ENCODE assay signal across 1 cellular context in the genomic region with DNA sequence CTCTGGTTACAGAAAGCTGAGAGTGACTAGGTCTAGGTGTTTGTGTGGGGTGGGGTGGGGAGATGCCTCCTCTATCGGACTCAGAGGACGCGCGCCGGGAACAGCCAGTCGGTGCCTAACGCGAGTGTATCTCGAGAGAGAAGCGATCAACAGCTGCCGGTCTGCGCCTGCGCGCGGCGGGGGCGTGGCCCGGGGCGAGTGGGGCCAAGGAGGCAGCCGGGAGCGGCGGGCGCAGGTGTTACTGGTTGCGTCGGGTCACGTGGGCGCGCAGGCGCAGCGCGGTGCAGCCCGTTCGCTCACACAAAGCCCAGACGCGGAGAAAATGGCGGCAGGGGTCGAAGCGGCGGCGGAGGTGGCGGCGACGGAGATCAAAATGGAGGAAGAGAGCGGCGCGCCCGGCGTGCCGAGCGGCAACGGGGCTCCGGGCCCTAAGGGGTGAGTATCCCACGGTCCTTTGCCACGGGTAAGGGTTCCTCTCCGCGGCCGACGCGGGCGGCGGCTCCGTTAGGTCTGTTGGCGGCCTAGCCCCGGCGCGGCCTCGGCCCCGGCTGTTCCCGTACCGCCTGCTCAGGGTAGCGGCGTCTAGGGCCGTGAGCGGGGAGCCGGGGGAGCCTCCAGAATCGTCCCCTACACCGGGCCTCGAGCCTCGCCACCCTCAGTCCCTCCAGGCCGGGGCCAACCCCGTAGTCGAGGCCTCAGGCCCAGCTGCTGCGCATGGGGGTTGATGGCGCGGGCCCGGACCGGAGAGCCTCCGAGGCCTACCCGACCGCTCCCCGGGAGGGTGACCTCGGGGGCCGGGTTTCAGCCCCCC.
TF ChIP-seq lines count a peak whose summit lies in the region.

A gene with protein sequence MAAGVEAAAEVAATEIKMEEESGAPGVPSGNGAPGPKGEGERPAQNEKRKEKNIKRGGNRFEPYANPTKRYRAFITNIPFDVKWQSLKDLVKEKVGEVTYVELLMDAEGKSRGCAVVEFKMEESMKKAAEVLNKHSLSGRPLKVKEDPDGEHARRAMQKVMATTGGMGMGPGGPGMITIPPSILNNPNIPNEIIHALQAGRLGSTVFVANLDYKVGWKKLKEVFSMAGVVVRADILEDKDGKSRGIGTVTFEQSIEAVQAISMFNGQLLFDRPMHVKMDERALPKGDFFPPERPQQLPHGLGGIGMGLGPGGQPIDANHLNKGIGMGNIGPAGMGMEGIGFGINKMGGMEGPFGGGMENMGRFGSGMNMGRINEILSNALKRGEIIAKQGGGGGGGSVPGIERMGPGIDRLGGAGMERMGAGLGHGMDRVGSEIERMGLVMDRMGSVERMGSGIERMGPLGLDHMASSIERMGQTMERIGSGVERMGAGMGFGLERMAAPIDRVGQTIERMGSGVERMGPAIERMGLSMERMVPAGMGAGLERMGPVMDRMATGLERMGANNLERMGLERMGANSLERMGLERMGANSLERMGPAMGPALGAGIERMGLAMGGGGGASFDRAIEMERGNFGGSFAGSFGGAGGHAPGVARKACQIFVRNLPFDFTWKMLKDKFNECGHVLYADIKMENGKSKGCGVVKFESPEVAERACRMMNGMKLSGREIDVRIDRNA (plus strand): TSS at position 299 of the 811 bp plus-strand sequence. CDS start 24 bp downstream, at position 323.

TF ChIP-seq in K562, 482 proteins besides CTCF, POLR2A, EP300 and RAD21 (continued from another document and continues in another):
- peak; percentile 89 for TF ChIP-seq RBBP5 (IDR thresholded peaks at IDR 0.05; ENCODE audit: borderline replicate concordance, insufficient read depth, low read length, poor library complexity, severe bottlenecking)
- peak; percentile 97 for TF ChIP-seq TAF7 (tag; IDR thresholded peaks at IDR 0.05)
- TF ChIP-seq, protein P1, sequence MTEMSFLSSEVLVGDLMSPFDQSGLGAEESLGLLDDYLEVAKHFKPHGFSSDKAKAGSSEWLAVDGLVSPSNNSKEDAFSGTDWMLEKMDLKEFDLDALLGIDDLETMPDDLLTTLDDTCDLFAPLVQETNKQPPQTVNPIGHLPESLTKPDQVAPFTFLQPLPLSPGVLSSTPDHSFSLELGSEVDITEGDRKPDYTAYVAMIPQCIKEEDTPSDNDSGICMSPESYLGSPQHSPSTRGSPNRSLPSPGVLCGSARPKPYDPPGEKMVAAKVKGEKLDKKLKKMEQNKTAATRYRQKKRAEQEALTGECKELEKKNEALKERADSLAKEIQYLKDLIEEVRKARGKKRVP (CRISPR knock-in tag; IDR thresholded peaks at IDR 0.05), result no peak
- TF ChIP-seq HDAC3 (IDR thresholded peaks at IDR 0.05; ENCODE audit: borderline replicate concordance, partially characterized antibody), result no peak
- TF ChIP-seq, protein P2, sequence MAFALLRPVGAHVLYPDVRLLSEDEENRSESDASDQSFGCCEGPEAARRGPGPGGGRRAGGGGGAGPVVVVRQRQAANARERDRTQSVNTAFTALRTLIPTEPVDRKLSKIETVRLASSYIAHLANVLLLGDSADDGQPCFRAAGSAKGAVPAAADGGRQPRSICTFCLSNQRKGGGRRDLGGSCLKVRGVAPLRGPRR (CRISPR knock-in tag; IDR thresholded peaks at IDR 0.05), result no peak
- no peak for TF ChIP-seq ZNF507 (tag; conservative IDR thresholded peaks at IDR 0.05)
- no peak for TF ChIP-seq TCF3 (CRISPR knock-in tag; IDR thresholded peaks at IDR 0.05)
- TF ChIP-seq, protein P3, sequence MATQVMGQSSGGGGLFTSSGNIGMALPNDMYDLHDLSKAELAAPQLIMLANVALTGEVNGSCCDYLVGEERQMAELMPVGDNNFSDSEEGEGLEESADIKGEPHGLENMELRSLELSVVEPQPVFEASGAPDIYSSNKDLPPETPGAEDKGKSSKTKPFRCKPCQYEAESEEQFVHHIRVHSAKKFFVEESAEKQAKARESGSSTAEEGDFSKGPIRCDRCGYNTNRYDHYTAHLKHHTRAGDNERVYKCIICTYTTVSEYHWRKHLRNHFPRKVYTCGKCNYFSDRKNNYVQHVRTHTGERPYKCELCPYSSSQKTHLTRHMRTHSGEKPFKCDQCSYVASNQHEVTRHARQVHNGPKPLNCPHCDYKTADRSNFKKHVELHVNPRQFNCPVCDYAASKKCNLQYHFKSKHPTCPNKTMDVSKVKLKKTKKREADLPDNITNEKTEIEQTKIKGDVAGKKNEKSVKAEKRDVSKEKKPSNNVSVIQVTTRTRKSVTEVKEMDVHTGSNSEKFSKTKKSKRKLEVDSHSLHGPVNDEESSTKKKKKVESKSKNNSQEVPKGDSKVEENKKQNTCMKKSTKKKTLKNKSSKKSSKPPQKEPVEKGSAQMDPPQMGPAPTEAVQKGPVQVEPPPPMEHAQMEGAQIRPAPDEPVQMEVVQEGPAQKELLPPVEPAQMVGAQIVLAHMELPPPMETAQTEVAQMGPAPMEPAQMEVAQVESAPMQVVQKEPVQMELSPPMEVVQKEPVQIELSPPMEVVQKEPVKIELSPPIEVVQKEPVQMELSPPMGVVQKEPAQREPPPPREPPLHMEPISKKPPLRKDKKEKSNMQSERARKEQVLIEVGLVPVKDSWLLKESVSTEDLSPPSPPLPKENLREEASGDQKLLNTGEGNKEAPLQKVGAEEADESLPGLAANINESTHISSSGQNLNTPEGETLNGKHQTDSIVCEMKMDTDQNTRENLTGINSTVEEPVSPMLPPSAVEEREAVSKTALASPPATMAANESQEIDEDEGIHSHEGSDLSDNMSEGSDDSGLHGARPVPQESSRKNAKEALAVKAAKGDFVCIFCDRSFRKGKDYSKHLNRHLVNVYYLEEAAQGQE (CRISPR knock-in tag; IDR thresholded peaks at IDR 0.05; ENCODE audit: low read depth), result 0 out of 2 replicates have a peak, but pooled peaks have one; percentile 59
- TF ChIP-seq KLF6 (CRISPR knock-in tag; IDR thresholded peaks at IDR 0.05; ENCODE audit: borderline replicate concordance), result no peak
- TF ChIP-seq PML (IDR thresholded peaks at IDR 0.05; ENCODE audit: low read length), result peak; percentile 55
- TF ChIP-seq SMAD3 (CRISPR knock-in tag; conservative IDR thresholded peaks at IDR 0.05), result no peak
- TF ChIP-seq, protein P4, sequence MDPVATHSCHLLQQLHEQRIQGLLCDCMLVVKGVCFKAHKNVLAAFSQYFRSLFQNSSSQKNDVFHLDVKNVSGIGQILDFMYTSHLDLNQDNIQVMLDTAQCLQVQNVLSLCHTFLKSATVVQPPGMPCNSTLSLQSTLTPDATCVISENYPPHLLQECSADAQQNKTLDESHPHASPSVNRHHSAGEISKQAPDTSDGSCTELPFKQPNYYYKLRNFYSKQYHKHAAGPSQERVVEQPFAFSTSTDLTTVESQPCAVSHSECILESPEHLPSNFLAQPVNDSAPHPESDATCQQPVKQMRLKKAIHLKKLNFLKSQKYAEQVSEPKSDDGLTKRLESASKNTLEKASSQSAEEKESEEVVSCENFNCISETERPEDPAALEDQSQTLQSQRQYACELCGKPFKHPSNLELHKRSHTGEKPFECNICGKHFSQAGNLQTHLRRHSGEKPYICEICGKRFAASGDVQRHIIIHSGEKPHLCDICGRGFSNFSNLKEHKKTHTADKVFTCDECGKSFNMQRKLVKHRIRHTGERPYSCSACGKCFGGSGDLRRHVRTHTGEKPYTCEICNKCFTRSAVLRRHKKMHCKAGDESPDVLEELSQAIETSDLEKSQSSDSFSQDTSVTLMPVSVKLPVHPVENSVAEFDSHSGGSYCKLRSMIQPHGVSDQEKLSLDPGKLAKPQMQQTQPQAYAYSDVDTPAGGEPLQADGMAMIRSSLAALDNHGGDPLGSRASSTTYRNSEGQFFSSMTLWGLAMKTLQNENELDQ (CRISPR knock-in tag; IDR thresholded peaks at IDR 0.05; ENCODE audit: borderline replicate concordance), result peak; percentile 70; the same call in 1 of the 2 replicates
- TF ChIP-seq KDM5B (IDR thresholded peaks at IDR 0.05; ENCODE audit: insufficient replicate concordance, low read depth, low read length), result peak; percentile 64
- TF ChIP-seq ZNF408 (CRISPR knock-in tag; IDR thresholded peaks at IDR 0.05; ENCODE audit: low read depth), result no peak
- TF ChIP-seq SMARCC2 (IDR thresholded peaks at IDR 0.05; ENCODE audit: low read depth), result no peak
- TF ChIP-seq ZNF217 (CRISPR knock-in tag; IDR thresholded peaks at IDR 0.05), result no peak
- TF ChIP-seq, protein P5, sequence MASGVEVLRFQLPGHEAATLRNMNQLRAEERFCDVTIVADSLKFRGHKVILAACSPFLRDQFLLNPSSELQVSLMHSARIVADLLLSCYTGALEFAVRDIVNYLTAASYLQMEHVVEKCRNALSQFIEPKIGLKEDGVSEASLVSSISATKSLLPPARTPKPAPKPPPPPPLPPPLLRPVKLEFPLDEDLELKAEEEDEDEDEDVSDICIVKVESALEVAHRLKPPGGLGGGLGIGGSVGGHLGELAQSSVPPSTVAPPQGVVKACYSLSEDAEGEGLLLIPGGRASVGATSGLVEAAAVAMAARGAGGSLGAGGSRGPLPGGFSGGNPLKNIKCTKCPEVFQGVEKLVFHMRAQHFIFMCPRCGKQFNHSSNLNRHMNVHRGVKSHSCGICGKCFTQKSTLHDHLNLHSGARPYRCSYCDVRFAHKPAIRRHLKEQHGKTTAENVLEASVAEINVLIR (CRISPR knock-in tag; IDR thresholded peaks at IDR 0.05), result no peak
- no peak for TF ChIP-seq ZNF644 (tag; IDR thresholded peaks at IDR 0.05; ENCODE audit: low read depth)
- no peak for TF ChIP-seq RNF2 (IDR thresholded peaks at IDR 0.05)
- TF ChIP-seq L3MBTL2 (IDR thresholded peaks at IDR 0.05), result peak; percentile 55
- no peak for TF ChIP-seq ZNF668 (CRISPR knock-in tag; IDR thresholded peaks at IDR 0.05)
- TF ChIP-seq KDM4B (IDR thresholded peaks at IDR 0.05; ENCODE audit: borderline replicate concordance in 2 of 2, low read depth in 1 of 2), result peak in 1 of 2 experiments; percentile 88; a peak in 1 of 4 replicates
- TF ChIP-seq ZNF444 (CRISPR knock-in tag; IDR thresholded peaks at IDR 0.05), result no peak
- TF ChIP-seq, protein P6, sequence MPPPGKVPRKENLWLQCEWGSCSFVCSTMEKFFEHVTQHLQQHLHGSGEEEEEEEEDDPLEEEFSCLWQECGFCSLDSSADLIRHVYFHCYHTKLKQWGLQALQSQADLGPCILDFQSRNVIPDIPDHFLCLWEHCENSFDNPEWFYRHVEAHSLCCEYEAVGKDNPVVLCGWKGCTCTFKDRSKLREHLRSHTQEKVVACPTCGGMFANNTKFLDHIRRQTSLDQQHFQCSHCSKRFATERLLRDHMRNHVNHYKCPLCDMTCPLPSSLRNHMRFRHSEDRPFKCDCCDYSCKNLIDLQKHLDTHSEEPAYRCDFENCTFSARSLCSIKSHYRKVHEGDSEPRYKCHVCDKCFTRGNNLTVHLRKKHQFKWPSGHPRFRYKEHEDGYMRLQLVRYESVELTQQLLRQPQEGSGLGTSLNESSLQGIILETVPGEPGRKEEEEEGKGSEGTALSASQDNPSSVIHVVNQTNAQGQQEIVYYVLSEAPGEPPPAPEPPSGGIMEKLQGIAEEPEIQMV (tag; conservative IDR thresholded peaks at IDR 0.05; ENCODE audit: low read depth), result no peak
- TF ChIP-seq GATA2 (CRISPR knock-in tag; IDR thresholded peaks at IDR 0.05), result no peak
- no peak for TF ChIP-seq SETDB1 (IDR thresholded peaks at IDR 0.05; ENCODE audit: low read length)
- TF ChIP-seq POLR3A (IDR thresholded peaks at IDR 0.05; ENCODE audit: borderline replicate concordance, extremely low read depth, insufficient read depth, insufficient read length), result no peak
- TF ChIP-seq DACH1 (IDR thresholded peaks at IDR 0.05; ENCODE audit: partially characterized antibody), result peak; percentile 4
- 0 out of 2 replicates have a peak, but pooled peaks have one; percentile 41 for TF ChIP-seq TCF7 (IDR thresholded peaks at IDR 0.05; ENCODE audit: borderline replicate concordance)
- TF ChIP-seq, protein P7, sequence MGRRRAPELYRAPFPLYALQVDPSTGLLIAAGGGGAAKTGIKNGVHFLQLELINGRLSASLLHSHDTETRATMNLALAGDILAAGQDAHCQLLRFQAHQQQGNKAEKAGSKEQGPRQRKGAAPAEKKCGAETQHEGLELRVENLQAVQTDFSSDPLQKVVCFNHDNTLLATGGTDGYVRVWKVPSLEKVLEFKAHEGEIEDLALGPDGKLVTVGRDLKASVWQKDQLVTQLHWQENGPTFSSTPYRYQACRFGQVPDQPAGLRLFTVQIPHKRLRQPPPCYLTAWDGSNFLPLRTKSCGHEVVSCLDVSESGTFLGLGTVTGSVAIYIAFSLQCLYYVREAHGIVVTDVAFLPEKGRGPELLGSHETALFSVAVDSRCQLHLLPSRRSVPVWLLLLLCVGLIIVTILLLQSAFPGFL (CRISPR knock-in tag; IDR thresholded peaks at IDR 0.05), result 0 out of 2 replicates have a peak, but pooled peaks have one; percentile 14
- TF ChIP-seq ZC3H8 (IDR thresholded peaks at IDR 0.05), result no peak
- TF ChIP-seq, protein P8, sequence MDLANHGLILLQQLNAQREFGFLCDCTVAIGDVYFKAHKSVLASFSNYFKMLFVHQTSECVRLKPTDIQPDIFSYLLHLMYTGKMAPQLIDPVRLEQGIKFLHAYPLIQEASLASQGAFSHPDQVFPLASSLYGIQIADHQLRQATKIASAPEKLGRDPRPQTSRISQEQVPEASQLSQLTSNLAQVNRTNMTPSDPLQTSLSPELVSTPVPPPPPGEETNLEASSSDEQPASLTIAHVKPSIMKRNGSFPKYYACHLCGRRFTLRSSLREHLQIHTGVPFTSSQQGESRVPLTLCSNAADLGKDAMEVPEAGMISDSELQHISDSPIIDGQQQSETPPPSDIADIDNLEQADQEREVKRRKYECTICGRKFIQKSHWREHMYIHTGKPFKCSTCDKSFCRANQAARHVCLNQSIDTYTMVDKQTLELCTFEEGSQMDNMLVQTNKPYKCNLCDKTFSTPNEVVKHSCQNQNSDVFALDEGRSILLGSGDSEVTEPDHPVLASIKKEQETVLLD (IDR thresholded peaks at IDR 0.05), result peak; percentile 92
- no peak for TF ChIP-seq ZNF184 (CRISPR knock-in tag; IDR thresholded peaks at IDR 0.05)
